ENCODE assay signal across 9 cellular contexts in genomic region chr11:63614136-63614664, GRCh38. TPM values are rescaled to one million over a fixed set of nuclear protein-coding genes. Genes with fewer than 3 reads are reported as not detected.
A peak's percentile ranks its signal among the peaks of the same experiment; 100 is the strongest.
DNase-seq lines count a peak whose midpoint lies in the region; ATAC-seq, FAIRE-seq and TF ChIP-seq lines count a peak whose summit lies in the region.
"Had no signal": no experiment of that assay in that cellular context is flagged by ENCODE, and none has a peak within 500 bp of the region (broad histone marks: within the 10 kb centered on the region; RNA-seq: fewer than 3 reads in every experiment).

PLAAT3 (minus strand) TSS chr11:63614433; CDS start chr11:63614014, 419 bp downstream.

- 0% methylated on average over 27 of the region's 53 CpGs for WGBS in K562 (ENCODE audit: insufficient coverage, low coverage, missing lambda C conversion rate)
- under 1% methylated on average over 34 of the region's 53 CpGs for WGBS in prostate gland

- ATAC-seq in HG02938 (IDR thresholded peaks at IDR 0.05; ENCODE audit: unreplicated experiment) = peak; percentile 47
- peak; percentile 95 for ATAC-seq in K562
- no peak for ATAC-seq in GM19455 (IDR thresholded peaks at IDR 0.05; ENCODE audit: unreplicated experiment)

- POLR2A ChIA-PET in K562 (lab: Yijun Ruan, JAX) = interaction anchor here (0.6 kb wide), 2 partner anchors 31 to 100 kb away, joined by 3 read pairs; no protein-coding TSS in a partner anchor

- H3K9me3 ChIP-seq in K562 (replicated peaks; ENCODE audit: control insufficient read depth, insufficient read depth, low read depth, low read length) (no peaks in the 10 kb centered on the region), prostate gland (no peaks in the 10 kb centered on the region)

- H4K20me1 ChIP-seq in K562 (replicated peaks; ENCODE audit: control insufficient read depth, insufficient read depth, low read length) = no peaks in the 10 kb centered on the region

- H3K79me2 ChIP-seq in K562 (ENCODE audit: control insufficient read depth, insufficient read depth, low read length) = no peaks in the 10 kb centered on the region

- in situ Hi-C loops in K562 (cut with MboI) = no loop called here

- H3K27ac ChIP-seq in K562 (ENCODE audit: extremely low read depth, low read depth, low read length) (no peak within 1 kb of the TSS), prostate gland (peak within 1 kb of the TSS; percentile 33 to 66)

- no peak for TF ChIP-seq CTCF in K562 (IDR thresholded peaks at IDR 0.05 in 2 of 3, conservative IDR thresholded peaks at IDR 0.05 in 1 of 3; ENCODE audit: insufficient read depth in 2 of 3, low read depth in 1 of 3, low read length in 3 of 3)
- no peak for TF ChIP-seq CTCF in prostate gland (IDR thresholded peaks at IDR 0.05)

- peak within 1 kb of the TSS; percentile 44 for H3K4me3 ChIP-seq in K562
- H3K4me3 ChIP-seq in prostate gland = peak within 1 kb of the TSS; percentile 47 to 52

- H3K9ac ChIP-seq in K562 (ENCODE audit: insufficient read depth in 1 of 2, low read depth in 2 of 2, low read length in 2 of 2) = peak within 1 kb of the TSS in 1 of 2 experiments; percentile 91; a peak in 2 of 4 replicates

- CTCF ChIA-PET in K562 (lab: Yijun Ruan, JAX; ENCODE audit: low intra/inter-chr PET ratio) = no interaction called here

- peak within 1 kb of the TSS; percentile 74 for H2AFZ ChIP-seq in K562 (ENCODE audit: low read depth, low read length)

- FAIRE-seq in K562 (lab: Jason Lieb, UNC) = peak; percentile 79
- FAIRE-seq: endometrium had no signal

- H3K4me2 ChIP-seq in K562 (ENCODE audit: insufficient read depth, low read length) = peak within 1 kb of the TSS; percentile 69

- TF ChIP-seq POLR2A in K562 (conservative IDR thresholded peaks at IDR 0.05) = no peak
- TF ChIP-seq POLR2A in prostate gland (IDR thresholded peaks at IDR 0.05) = peak; percentile 25

- no TSS peak for BruUV-seq in K562 (replicated peaks; lab: Mats Ljungman, UMichigan)

- no peaks in the 10 kb centered on the region for H3K36me3 ChIP-seq in K562 (ENCODE audit: control insufficient read depth, insufficient read depth, low read length)
- H3K36me3 ChIP-seq in prostate gland = no peaks in the 10 kb centered on the region

- peak; percentile 72 for DNase-seq in EL
- DNase-seq in SW480 (ENCODE audit: low spot score) = peak; percentile 80
- peak; percentile 87 to 92 (median 88) for DNase-seq in K562 (ENCODE audit: extremely low read depth in 1 of 4, low spot score in 3 of 4)
- DNase-seq in hypothalamus (lab: John Stamatoyannopoulos, UW) = peak in 49 of 51 donors; percentile 29 to 90 (median 72)
- DNase-seq in prostate gland (ENCODE audit: low spot score) = no peak
- no peak for DNase-seq in cortex of kidney (lab: John Stamatoyannopoulos, UW)

- H3K9me1 ChIP-seq in K562 (ENCODE audit: control insufficient read depth, insufficient read depth, low read length) = no peaks in the 10 kb centered on the region

- intact Hi-C loops in K562 (cut with micrococcal nuclease) (no loop called here), prostate gland (cut with DNase I) (loop anchor here (5.0 kb wide), 1 partner anchor 77 kb away; the partner anchor contains the start of gene PLAAT4)

- H3K4me1 ChIP-seq in K562 (replicated peaks in 1 of 2; ENCODE audit: control insufficient read depth in 2 of 2, insufficient read depth in 2 of 2, low read length in 2 of 2) = peaks cover 8 to 15% of the 10 kb centered on the region in 2 experiments; a peak in 3 of 5 replicates
- H3K4me1 ChIP-seq in prostate gland (replicated peaks) = no peaks in the 10 kb centered on the region

- H3K27me3 ChIP-seq in K562 (ENCODE audit: control insufficient read depth in 2 of 2, insufficient read depth in 2 of 2, low read length in 2 of 2) = peaks cover 3 to 15% of the 10 kb centered on the region in 2 experiments; a peak in 3 of 5 replicates
- peaks cover 2% of the 10 kb centered on the region for H3K27me3 ChIP-seq in prostate gland (replicated peaks; ENCODE audit: insufficient read depth)

- peak in 1 of 2 experiments; percentile 24; a peak in 1 of 4 replicates for TF ChIP-seq RAD21 in K562 (CRISPR knock-in tag; conservative IDR thresholded peaks at IDR 0.05 in 1 of 2, IDR thresholded peaks at IDR 0.05 in 1 of 2)

- TF ChIP-seq EP300 in K562 (IDR thresholded peaks at IDR 0.05; ENCODE audit: low read length) = no peak

TF ChIP-seq in K562, 482 proteins besides CTCF, POLR2A, EP300 and RAD21 (continues in another document):
- TF ChIP-seq HNRNPK (IDR thresholded peaks at IDR 0.05; ENCODE audit: low read depth, low read length, poor library complexity, severe bottlenecking) (no peak), FOXO4 (CRISPR knock-in tag; IDR thresholded peaks at IDR 0.05) (no peak), RNF219 (CRISPR knock-in tag; IDR thresholded peaks at IDR 0.05) (no peak), TFAP4 (CRISPR knock-in tag; IDR thresholded peaks at IDR 0.05; ENCODE audit: borderline replicate concordance) (0 out of 2 replicates have a peak, but pooled peaks have one; percentile 2), LCOR (CRISPR knock-in tag; IDR thresholded peaks at IDR 0.05) (peak; percentile 30; the same call in 1 of the 2 replicates), TRIM28 (IDR thresholded peaks at IDR 0.05) (no peak), ELK3 (CRISPR knock-in tag; IDR thresholded peaks at IDR 0.05) (no peak)

RNA-seq across cellular contexts. Expression of gene PLAAT3, which starts in this region (rescaled TPM):
- 0.60 and 1.1 TPM in 2 replicates for total RNA-seq in K562 (2011; cell fraction: chromatin; rRNA removed; ENCODE audit: low replicate concordance)
- 0.33 and 1.1 TPM in 2 replicates for total RNA-seq in K562 (2011; cell fraction: nucleolus; rRNA removed)
- total RNA-seq in K562 (2011; cell fraction: nucleoplasm; rRNA removed) = 0.88 and 0.92 TPM in 2 replicates
- total RNA-seq in K562 (2014; rRNA removed) (1.2 and 1.7 TPM in 2 replicates), K562 (2014; rRNA removed; fragmentation: Illumina TruSeq; extraction: Trizol) (0.77 and 1.2 TPM in 2 replicates), K562 (2015; rRNA removed; fragmentation: Illumina TruSeq; extraction: Trizol) (0.60 and 1.4 TPM in 2 replicates), K562 (2021) (2.7 TPM in 2 replicates), prostate gland (100 to 1,000 TPM in 1 of 2 donors, 1 to 10 TPM in 1; 7.0 to 118 TPM)
- polyA plus RNA-seq in K562 (2011; rRNA removed) (1.3 and 2.0 TPM in 2 replicates), K562 (2014; fragmentation: Illumina TruSeq; extraction: Trizol) (0.80 and 1.6 TPM in 2 replicates), K562 (2014; fragmentation: Nextera tagmentation; extraction: Ambion mirVana) (1 to 10 TPM; 1.3 to 1.9 TPM), K562 (2014; rRNA removed) (0.96 and 1.4 TPM in 2 replicates)
- 1.6 and 3.9 TPM in 2 replicates for polyA plus RNA-seq in K562 (2011; cell fraction: cytosol; rRNA removed)
- 0.73 and 0.92 TPM in 2 replicates for polyA plus RNA-seq in K562 (2011; cell fraction: nucleus; rRNA removed)
- polyA plus RNA-seq in K562 (2012) = 3.4 and 5.8 TPM in 2 replicates
- polyA minus RNA-seq in K562 (2011; rRNA and poly(A)+ RNA removed) = 2.3 and 4.8 TPM in 2 replicates
- polyA minus RNA-seq in K562 (2011; cell fraction: cytosol; rRNA and poly(A)+ RNA removed) = 2.1 and 2.2 TPM in 2 replicates
- polyA minus RNA-seq in K562 (2011; cell fraction: nucleus; rRNA and poly(A)+ RNA removed) = 0.54 and 0.67 TPM in 2 replicates

Comparison
In these comparisons a context has a peak if more than half of its experiments do, and no peak if none do; other contexts are left out.
1. DNase-seq: peak in EL (single experiment), SW480 (single experiment), K562 (4 of 4) and hypothalamus (49 of 51); none in prostate gland (single experiment) and cortex of kidney (single experiment).